Comparison of ENCODE assay signal across 8 cellular contexts in the genomic region with DNA sequence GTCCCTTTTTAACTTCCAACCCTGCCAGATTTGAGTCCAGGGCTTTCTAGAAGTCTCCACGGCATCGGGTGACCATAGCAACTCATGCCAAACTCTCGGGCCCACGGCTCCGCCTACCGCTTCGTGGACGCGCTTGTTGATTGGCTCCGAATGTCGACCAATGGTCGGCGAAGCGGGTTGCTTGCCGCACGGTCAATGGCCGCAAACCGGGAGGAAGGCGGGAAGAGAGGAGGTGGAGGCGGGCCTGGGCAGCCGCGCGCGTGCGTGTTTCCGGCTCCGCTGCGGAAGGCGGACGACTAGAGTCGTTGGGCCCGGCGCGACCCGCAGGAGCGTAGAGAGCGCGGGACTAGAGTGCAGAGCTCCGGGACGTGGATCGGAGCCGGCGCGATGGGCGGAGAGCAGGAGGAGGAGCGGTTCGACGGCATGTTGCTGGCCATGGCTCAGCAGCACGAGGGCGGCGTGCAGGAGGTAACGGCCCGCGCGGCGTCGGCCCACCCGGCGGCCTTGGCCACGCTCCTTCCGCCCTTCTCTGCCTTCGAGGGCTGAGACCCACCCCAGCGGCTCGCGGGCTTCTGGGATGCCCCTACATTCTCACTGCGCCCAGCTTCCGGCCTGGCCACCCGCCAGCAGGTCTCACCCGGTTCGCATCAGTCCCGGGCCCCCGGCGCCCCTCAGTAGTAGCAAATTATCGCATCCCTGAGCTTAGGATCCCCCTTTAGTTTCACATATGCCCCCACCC. TPM values are rescaled to one million over a fixed set of nuclear protein-coding genes. Genes with fewer than 3 reads are reported as not detected.
DNase-seq lines count a peak whose midpoint lies in the region; ATAC-seq and TF ChIP-seq lines count a peak whose summit lies in the region.

A gene (plus strand): TSS at position 282 of the 739 bp plus-strand sequence. CDS start 106 bp downstream, at position 388.

- H3K27ac ChIP-seq in H9 (ENCODE audit: insufficient read length, low read depth, low read length), result no peak within 1 kb of the TSS

- H3K27ac Mint-ChIP-seq in H9, result peak within 1 kb of the TSS; percentile 94 to 98 (median 98); a peak in 6 of 7 replicates
- H3K27ac Mint-ChIP-seq in natural killer cell treated with Interleukin-12 subunit alpha and Interleukin-12 subunit beta and Interleukin-15 and Interleukin-18, amount 100 ng/mL, for 72 hours, result peak within 1 kb of the TSS; percentile 79 to 97

- DNase-seq in ELR (ENCODE audit: low read depth), result peak; percentile 98
- DNase-seq in H9, result peak; percentile 96
- peak; percentile 97 for DNase-seq in MG63
- peak; percentile 86 for DNase-seq in SHP77 treated with DMSO at 0.1 percent for 48 hours (lab: John Stamatoyannopoulos, UW)
- peak; percentile 99 for DNase-seq in activated effector memory CD4-positive, alpha-beta T cell treated with anti-CD3 and anti-CD28 coated beads, Interleukin-2, amount 50 U/mL, for 16 hours
- peak; percentile 97 for DNase-seq in fibroblast of pulmonary artery (ENCODE audit: low read depth)
- peak; percentile 97 for DNase-seq in natural killer cell treated with Interleukin-12 subunit alpha and Interleukin-12 subunit beta and Interleukin-15 and Interleukin-18, amount 100 ng/mL, for 72 hours (ENCODE audit: low spot score)
- peak; percentile 96 for DNase-seq in stimulated activated naive CD8-positive, alpha-beta T cell treated with anti-CD3 and anti-CD28 coated beads, Interleukin-15, Interleukin-2, amounts not matched to agents 100 U/mL and 50 U/mL, for 24 hours

- H2AFZ ChIP-seq in H9 (ENCODE audit: low read length), result no peak within 1 kb of the TSS

- peak; percentile 97 to 98 for ATAC-seq in natural killer cell treated with Interleukin-12 subunit alpha and Interleukin-12 subunit beta and Interleukin-15 and Interleukin-18, amount 100 ng/mL, for 72 hours
- peak; percentile 95 for ATAC-seq in stimulated activated naive CD8-positive, alpha-beta T cell treated with anti-CD3 and anti-CD28 coated beads, Interleukin-15, Interleukin-2, amounts not matched to agents 100 U/mL and 50 U/mL, for 24 hours

- H2BK15ac ChIP-seq in H9 (ENCODE audit: low read depth, low read length), result no peak within 1 kb of the TSS

- H3K23me2 ChIP-seq in H9 (ENCODE audit: insufficient read length, low read depth, low read length, poor library complexity, severe bottlenecking), result peaks cover 7% of the 10 kb centered on the region

- peak within 1 kb of the TSS; percentile 78; the same call in 1 of the 2 replicates for H3K4ac ChIP-seq in H9 (ENCODE audit: low read depth, low read length)

- no peak within 1 kb of the TSS for H4K8ac ChIP-seq in H9 (replicated peaks; ENCODE audit: insufficient read length, low read depth, low read length)

- H3K79me1 ChIP-seq in H9 (ENCODE audit: insufficient read depth, low read depth, low read length, poor library complexity, severe bottlenecking), result peaks cover 13% of the 10 kb centered on the region

- peaks cover 15% of the 10 kb centered on the region; the same call in 1 of the 2 replicates for H3K79me2 ChIP-seq in H9 (ENCODE audit: insufficient read depth, low read length)

- no peak within 1 kb of the TSS for H2BK20ac ChIP-seq in H9 (ENCODE audit: low read depth, low read length, poor library complexity, severe bottlenecking)

- no peak within 1 kb of the TSS for H4K91ac ChIP-seq in H9 (ENCODE audit: insufficient read length, low read depth, low read length)

- H2BK5ac ChIP-seq in H9 (ENCODE audit: insufficient read length, low read length), result no peak within 1 kb of the TSS

- peak within 1 kb of the TSS; percentile 83 for H3K9ac ChIP-seq in H9 (ENCODE audit: extremely low read depth, insufficient read length, low read length)

- peak within 1 kb of the TSS; percentile 94 for H3K4me2 ChIP-seq in H9 (ENCODE audit: insufficient read depth, insufficient read length, low read length)

- H3K14ac ChIP-seq in H9 (ENCODE audit: insufficient read depth, low read length), result peak within 1 kb of the TSS; percentile 91

- H3K9me3 Mint-ChIP-seq in H9, result peaks cover 0 to 2% of the 10 kb centered on the region in 2 experiments; a peak in 1 of 5 replicates
- no peaks in the 10 kb centered on the region for H3K9me3 Mint-ChIP-seq in natural killer cell treated with Interleukin-12 subunit alpha and Interleukin-12 subunit beta and Interleukin-15 and Interleukin-18, amount 100 ng/mL, for 72 hours

- H3K27me3 Mint-ChIP-seq in H9 (ENCODE audit: low read depth), result peaks cover 4% of the 10 kb centered on the region
- H3K27me3 Mint-ChIP-seq in natural killer cell treated with Interleukin-12 subunit alpha and Interleukin-12 subunit beta and Interleukin-15 and Interleukin-18, amount 100 ng/mL, for 72 hours, result no peaks in the 10 kb centered on the region

- peaks cover 44% of the 10 kb centered on the region for H3K36me3 ChIP-seq in MG63

- no peak within 1 kb of the TSS for H2AK5ac ChIP-seq in H9 (ENCODE audit: insufficient read length, low read length)

- H3K36me3 Mint-ChIP-seq in H9 (ENCODE audit: insufficient read depth in 1 of 3, low read depth in 3 of 3), result peaks cover 18 to 34% (median 28%) of the 10 kb centered on the region in 3 experiments; a peak in 6 of 7 replicates
- H3K36me3 Mint-ChIP-seq in natural killer cell treated with Interleukin-12 subunit alpha and Interleukin-12 subunit beta and Interleukin-15 and Interleukin-18, amount 100 ng/mL, for 72 hours, result peaks cover 6% of the 10 kb centered on the region

- no peaks in the 10 kb centered on the region for H3K27me3 ChIP-seq in H9 (ENCODE audit: insufficient read depth, low read length)
- H3K27me3 ChIP-seq in MG63, result no peaks in the 10 kb centered on the region

- H3K18ac ChIP-seq in H9 (ENCODE audit: insufficient read length, low read depth, low read length), result peak within 1 kb of the TSS; percentile 80

- H4K20me1 ChIP-seq in H9 (ENCODE audit: control insufficient read depth, insufficient read depth, insufficient read length), result no peaks in the 10 kb centered on the region

- no peak within 1 kb of the TSS for H3T11ph ChIP-seq in H9 (ENCODE audit: low read length)

- TF ChIP-seq CTCF in H9 (conservative IDR thresholded peaks at IDR 0.05) (no peak), fibroblast of pulmonary artery (IDR thresholded peaks at IDR 0.05; ENCODE audit: low read length, missing control alignments) (no peak)

- no peak within 1 kb of the TSS for H2BK120ac ChIP-seq in H9 (ENCODE audit: low read depth, low read length, poor library complexity, severe bottlenecking)

- peak within 1 kb of the TSS; percentile 93 to 96 for H3K4me3 Mint-ChIP-seq in H9
- H3K4me3 Mint-ChIP-seq in natural killer cell treated with Interleukin-12 subunit alpha and Interleukin-12 subunit beta and Interleukin-15 and Interleukin-18, amount 100 ng/mL, for 72 hours, result peak within 1 kb of the TSS; percentile 88

- WGBS in H9 (ENCODE audit: extremely low coverage, insufficient read length, low lambda C conversion rate), result no CpG with 5 or more reads among the region's 74 CpGs

- no peak within 1 kb of the TSS for H3K23ac ChIP-seq in H9 (ENCODE audit: insufficient read length, low read depth, low read length)

- H4K5ac ChIP-seq in H9 (ENCODE audit: insufficient read length, low read depth, low read length), result no peak within 1 kb of the TSS

- H3K4me3 ChIP-seq in MG63 (peak within 1 kb of the TSS; percentile 95), fibroblast of pulmonary artery (replicated peaks; ENCODE audit: low read depth, low read length) (peak within 1 kb of the TSS; percentile 89)

- H3K4me1 ChIP-seq in H9 (ENCODE audit: insufficient read depth, low read length), result peaks cover 3% of the 10 kb centered on the region; the same call in 1 of the 2 replicates

- H3K9me3 ChIP-seq in H9 (ENCODE audit: control insufficient read depth, low read depth, low read length) (no peaks in the 10 kb centered on the region), MG63 (no peaks in the 10 kb centered on the region)

- H3K4me1 Mint-ChIP-seq in H9, result peaks cover 18% of the 10 kb centered on the region in 2 experiments
- peaks cover 35 to 40% of the 10 kb centered on the region in 2 donors for H3K4me1 Mint-ChIP-seq in natural killer cell treated with Interleukin-12 subunit alpha and Interleukin-12 subunit beta and Interleukin-15 and Interleukin-18, amount 100 ng/mL, for 72 hours (ENCODE audit: low read depth in 2 of 2)

- H3K56ac ChIP-seq in H9 (ENCODE audit: insufficient read length, low read depth, low read length), result no peak within 1 kb of the TSS

- H2BK12ac ChIP-seq in H9 (ENCODE audit: insufficient read length, low read depth, low read length), result no peak within 1 kb of the TSS

RNA-seq across cellular contexts. Expression of the gene that starts here (rescaled TPM):
- 118 and 120 TPM in 2 replicates for total RNA-seq in H9 (2021)
- 19.1 and 33.9 TPM in 2 replicates for total RNA-seq in MG63 (2014; rRNA removed; shearing (Covaris generic); ENCODE audit: low replicate concordance)
- 100 to 1,000 TPM in 1 of 2 donors, 10 to 100 TPM in 1; 78.2 to 136 TPM for total RNA-seq in natural killer cell treated with Interleukin-12 subunit alpha and Interleukin-12 subunit beta and Interleukin-15 and Interleukin-18, amount 100 ng/mL, for 72 hours
